18 cellular contexts compared by ENCODE assay signal in genomic region chr10:122854648-122855047, GRCh38. TPM values are rescaled to one million over a fixed set of nuclear protein-coding genes. Genes with fewer than 3 reads are reported as not detected.
A peak's percentile ranks its signal among the peaks of the same experiment; 100 is the strongest.
DNase-seq lines count a peak whose midpoint lies in the region; ATAC-seq and TF ChIP-seq lines count a peak whose summit lies in the region.
"Had no signal": no experiment of that assay in that cellular context is flagged by ENCODE, and none has a peak within 500 bp of the region (broad histone marks: within the 10 kb centered on the region; RNA-seq: fewer than 3 reads in every experiment).

No MANE protein-coding gene starts in this region.

- no peaks in the 10 kb centered on the region for H3K9me3 ChIP-seq in fibroblast of lung (ENCODE audit: control insufficient read depth, insufficient read depth, low read depth, low read length)
- no peaks in the 10 kb centered on the region for H3K9me3 ChIP-seq in skeletal muscle satellite cell (replicated peaks; ENCODE audit: low read length)
- H3K9me3 ChIP-seq in tibial artery, result no peaks in the 10 kb centered on the region
- H3K9me3 ChIP-seq: left lung, thoracic aorta had no signal

- intact Hi-C loops in tibial artery (cut with DNase I; ENCODE audit: low total_unique reads), result no loop called here

- peak overlapping the region; percentile 9 for H3K9ac ChIP-seq in fibroblast of lung (ENCODE audit: insufficient read depth, low read length)
- peak overlapping the region; percentile 81 for H3K9ac ChIP-seq in skeletal muscle satellite cell (ENCODE audit: low read depth, low read length)

- ATAC-seq in GM21423 (IDR thresholded peaks at IDR 0.05; ENCODE audit: unreplicated experiment), result no peak
- ATAC-seq: left lung had no signal

- H3K36me3 ChIP-seq in fibroblast of lung (ENCODE audit: control insufficient read depth, insufficient read depth, low read length) (no peaks in the 10 kb centered on the region), skeletal muscle satellite cell (ENCODE audit: insufficient read depth, low read length) (no peaks in the 10 kb centered on the region), tibial artery (peaks cover 0 to 10% (median 4%) of the 10 kb centered on the region in 3 donors)
- H3K36me3 ChIP-seq: left lung had no signal

- TF ChIP-seq CTCF in RWPE1 (conservative IDR thresholded peaks at IDR 0.05; ENCODE audit: low read depth) (no peak), fibroblast of lung (conservative IDR thresholded peaks at IDR 0.05 in 1 of 2, IDR thresholded peaks at IDR 0.05 in 1 of 2; ENCODE audit: low read depth in 1 of 2, low read length in 2 of 2) (no peak), tibial artery (IDR thresholded peaks at IDR 0.05) (no peak)

- peak; percentile 9 for DNase-seq in DMS53 (lab: John Stamatoyannopoulos, UW)
- DNase-seq in DMS53 treated with DMSO at 0.1 percent for 48 hours (lab: John Stamatoyannopoulos, UW; ENCODE audit: unreplicated experiment), result no peak
- peak; percentile 86 for DNase-seq in RWPE1 (ENCODE audit: low spot score)
- peak; percentile 73 to 89 for DNase-seq in fibroblast of lung (ENCODE audit: low read depth in 2 of 2)
- DNase-seq in KBM-7, result no peak
- no peak for DNase-seq in tibial artery
- DNase-seq: activated CD4-positive, alpha-beta memory T cell treated with anti-CD3 and anti-CD28 coated beads, Interleukin-2, amount 10 ng/mL, durations not matched to agents 7 days and 5 days; KG1; left lung; NCI-H187 treated with DMSO at 0.1 percent for 48 hours; nephron progenitor cell had no signal

- no peaks in the 10 kb centered on the region for H4K20me1 ChIP-seq in fibroblast of lung (ENCODE audit: control insufficient read depth, extremely low read depth, insufficient read depth, low read length)

- H3K4me2 ChIP-seq in fibroblast of lung (ENCODE audit: extremely low read depth, insufficient read depth, low read length), result peak overlapping the region; percentile 81
- H3K4me2 ChIP-seq in skeletal muscle satellite cell (ENCODE audit: low read length), result peak overlapping the region; percentile 71

- no peak overlapping the region for H2AFZ ChIP-seq in fibroblast of lung (ENCODE audit: low read length)

- H3K27ac ChIP-seq in RWPE1 (no peak overlapping the region), fibroblast of lung (ENCODE audit: insufficient read depth, low read length) (peak overlapping the region; percentile 75), tibial artery (no peak overlapping the region)
- H3K27ac ChIP-seq: 22Rv1, left lung, thoracic aorta had no signal

- POLR2A ChIA-PET in RWPE1 (lab: Yijun Ruan, JAX; ENCODE audit: low non-redundant PET), result no interaction called here

- H3K4me3 ChIP-seq in fibroblast of lung (replicated peaks in 1 of 4; ENCODE audit: control extremely low read depth in 1 of 4, insufficient read depth in 1 of 4, low read depth in 3 of 4, low read length in 4 of 4) (no peak overlapping the region), skeletal muscle satellite cell (ENCODE audit: low read length) (peak overlapping the region; percentile 43), tibial artery (no peak overlapping the region)
- H3K4me3 ChIP-seq: left lung, thoracic aorta had no signal

- in situ Hi-C loops in KBM-7 (cut with MboI; ENCODE audit: low pct_unique_long_range_greater_than_20kb, low sequenced_read_pairs), result no loop called here

- H3K4me1 ChIP-seq in fibroblast of lung (ENCODE audit: control insufficient read depth, extremely low read depth, insufficient read depth, low read length) (peaks cover 38% of the 10 kb centered on the region), skeletal muscle satellite cell (ENCODE audit: control insufficient read depth, insufficient read depth, low read length) (peaks cover 81% of the 10 kb centered on the region), tibial artery (no peaks in the 10 kb centered on the region)
- H3K4me1 ChIP-seq: left lung had no signal

- CTCF ChIA-PET in RWPE1 (lab: Yijun Ruan, JAX), result no interaction called here

- peaks cover 25% of the 10 kb centered on the region for H3K79me2 ChIP-seq in fibroblast of lung (ENCODE audit: control insufficient read depth, insufficient read depth, low read length)

- H3K27me3 ChIP-seq in fibroblast of lung (ENCODE audit: control insufficient read depth, insufficient read depth, low read length) (no peaks in the 10 kb centered on the region), skeletal muscle satellite cell (ENCODE audit: control insufficient read depth, insufficient read depth, low read length) (no peaks in the 10 kb centered on the region), tibial artery (no peaks in the 10 kb centered on the region)
- H3K27me3 ChIP-seq: left lung had no signal

RNA-seq across cellular contexts. Expression of gene CUZD1, which starts 9.0 kb away (rescaled TPM):
- 0.50 and 0.51 TPM in 2 replicates for total RNA-seq in fibroblast of lung
- polyA plus RNA-seq in fibroblast of lung, result 0.52 and 0.53 TPM in 2 replicates
- polyA plus RNA-seq in fibroblast of lung (2012), result 0.23 and 0.29 TPM in 2 replicates
- not detected in 2 replicates for polyA minus RNA-seq in fibroblast of lung (ENCODE audit: low replicate concordance)
- 0.66 and 1.0 TPM in 2 replicates for total RNA-seq in skeletal muscle satellite cell (2012; rRNA removed)
- total RNA-seq: thoracic aorta had no signal

RNA-seq across cellular contexts. Expression of gene FAM24B, which starts 24.7 kb away (rescaled TPM):
- total RNA-seq in fibroblast of lung, result 4.4 and 6.8 TPM in 2 replicates
- polyA plus RNA-seq in fibroblast of lung, result 3.9 and 4.9 TPM in 2 replicates
- polyA plus RNA-seq in fibroblast of lung (2012), result 4.0 and 4.5 TPM in 2 replicates
- not detected in 2 replicates for polyA minus RNA-seq in fibroblast of lung (ENCODE audit: low replicate concordance)
- 3.8 and 6.1 TPM in 2 replicates for total RNA-seq in skeletal muscle satellite cell (2012; rRNA removed)

RNA-seq across cellular contexts. Expression of gene FAM24A, which starts 55.8 kb away (rescaled TPM):
- total RNA-seq in fibroblast of lung, result not detected in 2 replicates
- not detected in 2 replicates for polyA plus RNA-seq in fibroblast of lung
- polyA plus RNA-seq in fibroblast of lung (2012), result not detected in 2 replicates
- polyA minus RNA-seq in fibroblast of lung (ENCODE audit: low replicate concordance), result not detected in 2 replicates
- total RNA-seq in skeletal muscle satellite cell (2012; rRNA removed), result not detected in 2 replicates
- total RNA-seq: activated CD4-positive, alpha-beta memory T cell treated with anti-CD3 and anti-CD28 coated beads, Interleukin-2, amount 10 ng/mL, durations not matched to agents 7 days and 5 days; activated naive CD4-positive, alpha-beta T cell treated with anti-CD3 and anti-CD28 coated beads, Interleukin-2, amount 50 U/mL, for 72 hours; left lung; skeletal muscle tissue; T-helper 2 cell treated with Interferon-gamma antibody and Interleukin-4, amounts not matched to agents 100 ng/mL and 5 ng/mL, for 36 hours; thoracic aorta had no signal

Comparison
In these comparisons a context has a peak if more than half of its experiments do, and no peak if none do; other contexts are left out.
1. DNase-seq: peak in DMS53 (single experiment), RWPE1 (single experiment) and fibroblast of lung (2 of 2); none in DMS53 treated with DMSO at 0.1 percent for 48 hours (single experiment), KBM-7 (single experiment) and tibial artery (0 of 2).